10 cellular contexts compared by ENCODE assay signal in genomic region chr4:157258165-157258564, GRCh38. TPM values are rescaled to one million over a fixed set of nuclear protein-coding genes. Genes with fewer than 3 reads are reported as not detected.
"Had no signal": no experiment of that assay in that cellular context is flagged by ENCODE, and none has a peak within 500 bp of the region (broad histone marks: within the 10 kb centered on the region; RNA-seq: fewer than 3 reads in every experiment).

No MANE protein-coding gene starts in this region.

RNA-seq across cellular contexts. Expression of gene GRIA2, which starts 37.6 kb away (rescaled TPM):
- total RNA-seq: kidney epithelial cell; left ventricle myocardium inferior; mesenteric fat pad; myocyte; naive thymus-derived CD4-positive, alpha-beta T cell; natural killer cell treated with Interleukin-12 subunit alpha and Interleukin-12 subunit beta and Interleukin-15 and Interleukin-18, amount 100 ng/mL, for 72 hours; omental fat pad; right atrium auricular region; right lobe of liver; smooth muscle cell had no signal
- polyA plus RNA-seq: naive thymus-derived CD4-positive, alpha-beta T cell; smooth muscle cell had no signal
